Comparison of ENCODE assay signal across 29 cellular contexts in genomic region chr9:137882506-137882821, GRCh38. TPM values are rescaled to one million over a fixed set of nuclear protein-coding genes. Genes with fewer than 3 reads are reported as not detected.
"Had no signal": no experiment of that assay in that cellular context is flagged by ENCODE, and none has a peak within 500 bp of the region (broad histone marks: within the 10 kb centered on the region; RNA-seq: fewer than 3 reads in every experiment).

No MANE protein-coding gene starts in this region.

- H3K36me3 Mint-ChIP-seq: naive thymus-derived CD4-positive, alpha-beta T cell; natural killer cell; stimulated activated effector memory CD8-positive, alpha-beta T cell treated with anti-CD3 and anti-CD28 coated beads, Interleukin-12 subunit alpha, Interleukin-12 subunit beta, amount 100 ng/mL, for 72 hours; stimulated activated naive B cell treated with anti-CD40 and anti-IgM and Interleukin-4, amounts not matched to agents 10 μg/mL and 1 μg/mL and 100 μg/mL, for 72 hours; type B pancreatic cell had no signal

- H3K9ac ChIP-seq: parathyroid adenoma had no signal

- H3K4me1 Mint-ChIP-seq: natural killer cell; nephron; neural crest cell; stimulated activated effector memory CD8-positive, alpha-beta T cell treated with anti-CD3 and anti-CD28 coated beads, Interleukin-12 subunit alpha, Interleukin-12 subunit beta, amount 100 ng/mL, for 72 hours; stimulated activated naive B cell treated with anti-CD40 and anti-IgM and Interleukin-4, amounts not matched to agents 10 μg/mL and 1 μg/mL and 100 μg/mL, for 72 hours; stimulated activated naive CD8-positive, alpha-beta T cell treated with anti-CD3 and anti-CD28 coated beads, Interleukin-15, amount 100 ng/mL, for 72 hours had no signal

- ATAC-seq: naive thymus-derived CD4-positive, alpha-beta T cell; natural killer cell; psoas muscle; right cardiac atrium; right lobe of liver; stimulated activated effector memory CD8-positive, alpha-beta T cell treated with anti-CD3 and anti-CD28 coated beads, Interleukin-12 subunit alpha, Interleukin-12 subunit beta, amount 100 ng/mL, for 72 hours; stimulated activated naive B cell treated with anti-CD40 and anti-IgM and Interleukin-4, amounts not matched to agents 10 μg/mL and 1 μg/mL and 100 μg/mL, for 72 hours; stimulated activated naive CD8-positive, alpha-beta T cell treated with anti-CD3 and anti-CD28 coated beads, Interleukin-15, amount 100 ng/mL, for 72 hours; stimulated activated naive CD8-positive, alpha-beta T cell treated with anti-CD3 and anti-CD28 coated beads, Interleukin-15, Interleukin-2, amounts not matched to agents 100 U/mL and 50 U/mL, for 24 hours; upper lobe of right lung had no signal

- H3K4me3 Mint-ChIP-seq: naive thymus-derived CD4-positive, alpha-beta T cell; natural killer cell; nephron; stimulated activated effector memory CD8-positive, alpha-beta T cell treated with anti-CD3 and anti-CD28 coated beads, Interleukin-12 subunit alpha, Interleukin-12 subunit beta, amount 100 ng/mL, for 72 hours; stimulated activated naive B cell treated with anti-CD40 and anti-IgM and Interleukin-4, amounts not matched to agents 10 μg/mL and 1 μg/mL and 100 μg/mL, for 72 hours; stimulated activated naive CD8-positive, alpha-beta T cell treated with anti-CD3 and anti-CD28 coated beads, Interleukin-15, amount 100 ng/mL, for 72 hours; type B pancreatic cell had no signal

- H3K9me3 Mint-ChIP-seq: natural killer cell; nephron; neural crest cell; stimulated activated effector memory CD8-positive, alpha-beta T cell treated with anti-CD3 and anti-CD28 coated beads, Interleukin-12 subunit alpha, Interleukin-12 subunit beta, amount 100 ng/mL, for 72 hours; stimulated activated naive B cell treated with anti-CD40 and anti-IgM and Interleukin-4, amounts not matched to agents 10 μg/mL and 1 μg/mL and 100 μg/mL, for 72 hours; stimulated activated naive CD8-positive, alpha-beta T cell treated with anti-CD3 and anti-CD28 coated beads, Interleukin-15, amount 100 ng/mL, for 72 hours; type B pancreatic cell had no signal

- H3K27ac Mint-ChIP-seq: naive thymus-derived CD4-positive, alpha-beta T cell; natural killer cell; nephron; progenitor cell of endocrine pancreas; stimulated activated effector memory CD8-positive, alpha-beta T cell treated with anti-CD3 and anti-CD28 coated beads, Interleukin-12 subunit alpha, Interleukin-12 subunit beta, amount 100 ng/mL, for 72 hours; stimulated activated naive B cell treated with anti-CD40 and anti-IgM and Interleukin-4, amounts not matched to agents 10 μg/mL and 1 μg/mL and 100 μg/mL, for 72 hours; stimulated activated naive CD8-positive, alpha-beta T cell treated with anti-CD3 and anti-CD28 coated beads, Interleukin-15, amount 100 ng/mL, for 72 hours; type B pancreatic cell had no signal

- H3K27me3 ChIP-seq: ovary, testis had no signal

- H3K36me3 ChIP-seq: ovary, right lobe of liver, sigmoid colon, suprapubic skin, tibial artery, transverse colon, upper lobe of right lung, uterus had no signal

- DNase-seq: naive thymus-derived CD4-positive, alpha-beta T cell; natural killer cell; occipital lobe; ovary; psoas muscle; right cardiac atrium; right lobe of liver; sigmoid colon; small intestine; stimulated activated CD4-positive, alpha-beta T cell treated with anti-CD3 and anti-CD28 coated beads, Interleukin-15, amount 100 ng/mL, for 24 hours; stimulated activated CD4-positive, alpha-beta T cell treated with anti-CD3 and anti-CD28 coated beads, Interleukin-2, amount 100 ng/mL, for 24 hours; stimulated activated CD4-positive, alpha-beta T cell treated with anti-CD3 and anti-CD28 coated beads, Interleukin-2, amount 100 ng/mL, for 48 hours; stimulated activated CD4-positive, alpha-beta T cell treated with anti-CD3 and anti-CD28 coated beads, Interleukin-4, amount 100 ng/mL, for 24 hours; stimulated activated naive B cell treated with anti-CD40 and anti-IgM and Interleukin-4, amounts not matched to agents 10 μg/mL and 1 μg/mL and 100 μg/mL, for 72 hours; stimulated activated naive CD8-positive, alpha-beta T cell treated with anti-CD3 and anti-CD28 coated beads, Interleukin-15, amount 100 ng/mL, for 72 hours; stimulated activated naive CD8-positive, alpha-beta T cell treated with anti-CD3 and anti-CD28 coated beads, Interleukin-15, Interleukin-2, amounts not matched to agents 100 U/mL and 50 U/mL, for 24 hours; substantia nigra; testis; tibial artery; transverse colon; upper lobe of right lung; uterus had no signal

- H3K79me2 ChIP-seq: parathyroid adenoma had no signal

- H3K4me3 ChIP-seq: ovary, psoas muscle, right lobe of liver, sigmoid colon, suprapubic skin, testis, tibial artery, transverse colon, upper lobe of right lung, uterus had no signal

- H3K9me3 ChIP-seq: ovary, psoas muscle, right lobe of liver, sigmoid colon, suprapubic skin, testis, tibial artery, transverse colon, upper lobe of right lung, uterus had no signal

- H3K27ac ChIP-seq: ovary, parathyroid adenoma, psoas muscle, right lobe of liver, sigmoid colon, suprapubic skin, testis, tibial artery, transverse colon, upper lobe of right lung, uterus had no signal

- H2AFZ ChIP-seq: parathyroid adenoma had no signal

- H3K4me1 ChIP-seq: parathyroid adenoma, psoas muscle, right lobe of liver, testis, upper lobe of right lung had no signal

RNA-seq across cellular contexts. Expression of gene CACNA1B, which starts 4.9 kb away (rescaled TPM):
- total RNA-seq: right lobe of liver had no signal
